Comparison of ENCODE assay signal across 1 cellular context in the genomic region with DNA sequence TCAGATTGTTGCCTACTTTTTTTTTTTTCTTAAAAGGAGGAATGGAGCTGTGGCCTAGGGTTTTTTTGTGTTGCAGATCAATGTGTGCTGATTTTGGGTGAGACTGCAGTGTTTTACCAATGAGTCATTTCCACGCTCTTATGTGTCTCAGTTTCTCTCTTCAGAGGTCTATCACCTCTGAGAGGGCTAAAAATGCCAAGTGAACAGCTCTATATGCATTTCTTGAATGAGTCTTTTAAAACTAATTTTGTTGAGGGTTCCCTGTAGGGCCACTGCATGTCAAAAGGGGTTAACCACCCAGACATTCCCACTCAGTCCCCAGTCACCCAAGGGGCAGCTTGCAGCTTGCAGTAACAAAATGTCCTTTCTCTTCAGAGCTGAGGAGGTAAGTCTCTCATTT.
TF ChIP-seq lines count a peak whose summit lies in the region.

No MANE protein-coding gene starts in this region.

TF ChIP-seq in GM23338, 12 proteins besides CTCF, POLR2A, EP300 and RAD21 (continued from another document):
- TF ChIP-seq REST (IDR thresholded peaks at IDR 0.05; ENCODE audit: unreplicated experiment) (no peak), EZH2 (IDR thresholded peaks at IDR 0.05; ENCODE audit: low read depth, unreplicated experiment) (no peak), NANOG (IDR thresholded peaks at IDR 0.05; ENCODE audit: borderline replicate concordance) (no peak), CREB1 (CRISPR knock-in tag; IDR thresholded peaks at IDR 0.05; ENCODE audit: low read depth) (no peak), ZNF114 (CRISPR knock-in tag; IDR thresholded peaks at IDR 0.05) (no peak), ZNF331 (CRISPR knock-in tag; IDR thresholded peaks at IDR 0.05; ENCODE audit: low read depth) (no peak), JUNB (IDR thresholded peaks at IDR 0.05; ENCODE audit: unreplicated experiment) (no peak), POLR2AphosphoS5 (IDR thresholded peaks at IDR 0.05; ENCODE audit: low read depth) (no peak), STAT1 (IDR thresholded peaks at IDR 0.05; ENCODE audit: unreplicated experiment) (no peak)
- TF ChIP-seq, protein P1, sequence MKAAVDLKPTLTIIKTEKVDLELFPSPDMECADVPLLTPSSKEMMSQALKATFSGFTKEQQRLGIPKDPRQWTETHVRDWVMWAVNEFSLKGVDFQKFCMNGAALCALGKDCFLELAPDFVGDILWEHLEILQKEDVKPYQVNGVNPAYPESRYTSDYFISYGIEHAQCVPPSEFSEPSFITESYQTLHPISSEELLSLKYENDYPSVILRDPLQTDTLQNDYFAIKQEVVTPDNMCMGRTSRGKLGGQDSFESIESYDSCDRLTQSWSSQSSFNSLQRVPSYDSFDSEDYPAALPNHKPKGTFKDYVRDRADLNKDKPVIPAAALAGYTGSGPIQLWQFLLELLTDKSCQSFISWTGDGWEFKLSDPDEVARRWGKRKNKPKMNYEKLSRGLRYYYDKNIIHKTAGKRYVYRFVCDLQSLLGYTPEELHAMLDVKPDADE (IDR thresholded peaks at IDR 0.05) = no peak
